ENCODE assay signal across 9 cellular contexts in genomic region chr11:82734120-82734479, GRCh38. TPM values are rescaled to one million over a fixed set of nuclear protein-coding genes. Genes with fewer than 3 reads are reported as not detected.
A peak's percentile ranks its signal among the peaks of the same experiment; 100 is the strongest.
DNase-seq lines count a peak whose midpoint lies in the region; FAIRE-seq and TF ChIP-seq lines count a peak whose summit lies in the region.
"Had no signal": no experiment of that assay in that cellular context is flagged by ENCODE, and none has a peak within 500 bp of the region (broad histone marks: within the 10 kb centered on the region; RNA-seq: fewer than 3 reads in every experiment).

No MANE protein-coding gene starts in this region.

- peaks cover 88% of the 10 kb centered on the region for H3K27me3 ChIP-seq in WERI-Rb-1 (ENCODE audit: insufficient read depth, low read depth, severe bottlenecking)
- H3K27me3 ChIP-seq in left ventricle myocardium inferior (ENCODE audit: low read depth) = peaks cover 95% of the 10 kb centered on the region
- peaks cover 13% of the 10 kb centered on the region for H3K27me3 ChIP-seq in rectal smooth muscle tissue (ENCODE audit: control insufficient read depth, insufficient read depth, low read length)

- DNase-seq in Calu3 = no peak
- DNase-seq in WERI-Rb-1 = no peak
- DNase-seq in left ventricle myocardium inferior = no peak
- DNase-seq in GM12891 (ENCODE audit: insufficient read length, low spot score) = no peak
- DNase-seq in NCI-H1417 (lab: John Stamatoyannopoulos, UW) = no peak
- no peak for DNase-seq in GM19239 (ENCODE audit: insufficient read length, low spot score)
- DNase-seq in RWPE1 (ENCODE audit: low spot score) = no peak

- H3K9me3 Mint-ChIP-seq in Calu3 (ENCODE audit: low read depth, unreplicated experiment) = no peaks in the 10 kb centered on the region

- intact Hi-C loops in Calu3 (cut with micrococcal nuclease; ENCODE audit: unreplicated experiment) (no loop called here), left ventricle myocardium inferior (cut with micrococcal nuclease) (no loop called here)

- no peak overlapping the region for H3K27ac ChIP-seq in WERI-Rb-1
- H3K27ac ChIP-seq in left ventricle myocardium inferior (replicated peaks) = no peak overlapping the region
- H3K27ac ChIP-seq in rectal smooth muscle tissue (ENCODE audit: low read depth, low read length) = no peak overlapping the region
- no peak overlapping the region for H3K27ac ChIP-seq in RWPE1

- no peak overlapping the region for H3K9ac ChIP-seq in rectal smooth muscle tissue (ENCODE audit: low read length)

- POLR2A ChIA-PET in RWPE1 (lab: Yijun Ruan, JAX; ENCODE audit: low non-redundant PET) = no interaction called here

- no peak for TF ChIP-seq POLR2A in GM12891 (IDR thresholded peaks at IDR 0.05; ENCODE audit: low read depth, low read length)

- H3K27ac Mint-ChIP-seq in Calu3 (ENCODE audit: unreplicated experiment) = no peak overlapping the region

- H3K36me3 Mint-ChIP-seq in Calu3 (ENCODE audit: insufficient read depth, unreplicated experiment) = no peaks in the 10 kb centered on the region

- H3K9me3 ChIP-seq in WERI-Rb-1 (ENCODE audit: severe bottlenecking) = peaks cover 11% of the 10 kb centered on the region
- no peaks in the 10 kb centered on the region for H3K9me3 ChIP-seq in left ventricle myocardium inferior (replicated peaks)

- TF ChIP-seq CTCF in Calu3 (IDR thresholded peaks at IDR 0.05; ENCODE audit: unreplicated experiment) = no peak
- TF ChIP-seq CTCF in WERI-Rb-1 (IDR thresholded peaks at IDR 0.05; ENCODE audit: low read depth, low read length) = no peak
- TF ChIP-seq CTCF in left ventricle myocardium inferior (IDR thresholded peaks at IDR 0.05; ENCODE audit: borderline replicate concordance) = no peak
- no peak for TF ChIP-seq CTCF in RWPE1 (conservative IDR thresholded peaks at IDR 0.05; ENCODE audit: low read depth)

- H3K4me1 Mint-ChIP-seq in Calu3 (ENCODE audit: low read depth, unreplicated experiment) = peaks cover 11% of the 10 kb centered on the region

- CTCF ChIA-PET in Calu3 (lab: Charles Lee) = no interaction called here
- CTCF ChIA-PET in RWPE1 (lab: Yijun Ruan, JAX) = interaction anchor here (0.5 to 0.6 kb wide), 2 partner anchors 167 to 1819 kb away, joined by 3 to 4 read pairs; partner anchors contain the start of gene DDIAS

- FAIRE-seq in GM12891 (lab: Jason Lieb, UNC) (no peak), GM19239 (lab: Jason Lieb, UNC) (no peak)
- FAIRE-seq: frontal cortex had no signal

- BruUV-seq in Calu3 (replicated peaks; lab: Mats Ljungman, UMichigan) = no TSS peak

- H3K4me1 ChIP-seq in left ventricle myocardium inferior = peaks cover 20% of the 10 kb centered on the region
- H3K4me1 ChIP-seq in rectal smooth muscle tissue (ENCODE audit: control insufficient read depth, insufficient read depth, low read length) = no peaks in the 10 kb centered on the region

- peak overlapping the region; percentile 47 for H3K4me3 ChIP-seq in WERI-Rb-1 (ENCODE audit: low read depth, low read length)
- peak overlapping the region; percentile 71 for H3K4me3 ChIP-seq in left ventricle myocardium inferior
- H3K4me3 ChIP-seq in rectal smooth muscle tissue (ENCODE audit: low read length) = peak overlapping the region; percentile 53

- peaks cover 78% of the 10 kb centered on the region for H3K27me3 Mint-ChIP-seq in Calu3 (ENCODE audit: unreplicated experiment)

- peak overlapping the region; percentile 54 for H3K4me3 Mint-ChIP-seq in Calu3 (ENCODE audit: low read depth, unreplicated experiment)

- no peaks in the 10 kb centered on the region for H3K36me3 ChIP-seq in WERI-Rb-1
- no peaks in the 10 kb centered on the region for H3K36me3 ChIP-seq in left ventricle myocardium inferior
- no peaks in the 10 kb centered on the region for H3K36me3 ChIP-seq in rectal smooth muscle tissue (ENCODE audit: control insufficient read depth, insufficient read depth, low read length)

TF ChIP-seq in GM12891, 5 proteins besides CTCF, POLR2A, EP300 and RAD21:
- no peak for TF ChIP-seq POU2F2 (IDR thresholded peaks at IDR 0.05; ENCODE audit: low read depth, low read length)
- no peak for TF ChIP-seq PAX5 (IDR thresholded peaks at IDR 0.05; ENCODE audit: insufficient read depth, low read length, severe bottlenecking)
- TF ChIP-seq TAF1 (IDR thresholded peaks at IDR 0.05; ENCODE audit: low read depth, low read length) = no peak
- no peak for TF ChIP-seq POLR2AphosphoS5 (IDR thresholded peaks at IDR 0.05; ENCODE audit: low read depth, low read length)
- no peak for TF ChIP-seq SPI1 (IDR thresholded peaks at IDR 0.05; ENCODE audit: low read depth, low read length)
TF ChIP-seq in GM12891: peak in this region for 0.

RNA-seq across cellular contexts. Expression of gene FAM181B, which starts 0.4 kb away (rescaled TPM):
- total RNA-seq in Calu3 (2022) (0.09 TPM in 1 of 2 replicates, not detected in the other), left ventricle myocardium inferior (0.19 TPM)
- polyA plus RNA-seq in GM12891 (2012; ENCODE audit: low read depth, missing spikeins) = not detected
